Comparison of ENCODE assay signal across 26 cellular contexts in genomic region chr7:151590801-151591771, GRCh38.
DNase-seq lines count a peak whose midpoint lies in the region; ATAC-seq and TF ChIP-seq lines count a peak whose summit lies in the region.
"Had no signal": no experiment of that assay in that cellular context is flagged by ENCODE, and none has a peak within 500 bp of the region (broad histone marks: within the 10 kb centered on the region; RNA-seq: fewer than 3 reads in every experiment).

No MANE protein-coding gene starts in this region.

- peaks cover 0 to 39% of the 10 kb centered on the region in 2 donors for H3K4me1 ChIP-seq in right atrium auricular region
- H3K4me1 ChIP-seq: body of pancreas had no signal

- peaks cover 22% of the 10 kb centered on the region for H3K36me3 ChIP-seq in right atrium auricular region

- DNase-seq in Right ventricle myocardium superior, result no peak
- DNase-seq in right atrium auricular region (ENCODE audit: low spot score), result no peak
- DNase-seq in coronary artery (ENCODE audit: low spot score), result peak; percentile 52
- DNase-seq in medulla oblongata (ENCODE audit: extremely low spot score), result peak; percentile 15
- no peak for DNase-seq in islet precursor cell
- DNase-seq in D341Med (ENCODE audit: low spot score), result no peak
- DNase-seq: activated naive CD8-positive, alpha-beta T cell treated with anti-CD3 and anti-CD28 coated beads, Interleukin-2, amount 10 ng/mL, durations not matched to agents 7 days and 5 days; body of pancreas; cortex of kidney; hippocampal formation; KG1; kidney; mucosa of descending colon; MV-4-11; NCI-H187; NCI-H345; PC-9; T1000 had no signal

- TF ChIP-seq CTCF in right atrium auricular region (IDR thresholded peaks at IDR 0.05), result no peak
- TF ChIP-seq CTCF in coronary artery (IDR thresholded peaks at IDR 0.05), result no peak

- ATAC-seq in Right ventricle myocardium superior (ENCODE audit: poor library complexity) (peak; percentile 41), HG03571 (IDR thresholded peaks at IDR 0.05; ENCODE audit: unreplicated experiment) (no peak), HG03469 (IDR thresholded peaks at IDR 0.05; ENCODE audit: unreplicated experiment) (no peak)
- ATAC-seq: activated CD4-positive, CD25-positive, alpha-beta regulatory T cell treated with anti-CD3 and anti-CD28 coated beads, Interleukin-2, amount 50 U/mL, for 24 hours; body of pancreas; HCT116; sciatic nerve had no signal

- H3K4me3 ChIP-seq in right atrium auricular region, result no peak overlapping the region
- no peak overlapping the region for H3K4me3 ChIP-seq in coronary artery
- H3K4me3 ChIP-seq: body of pancreas, mucosa of descending colon, PC-9, SK-N-MC, upper lobe of left lung had no signal

- H3K9me3 ChIP-seq in right atrium auricular region, result no peaks in the 10 kb centered on the region
- H3K9me3 ChIP-seq: body of pancreas, mucosa of descending colon, upper lobe of left lung had no signal

- no peaks in the 10 kb centered on the region for H3K27me3 ChIP-seq in right atrium auricular region
- H3K27me3 ChIP-seq: body of pancreas, upper lobe of left lung had no signal

- peak overlapping the region in 1 of 2 donors; percentile 14 for H3K27ac ChIP-seq in right atrium auricular region
- no peak overlapping the region for H3K27ac ChIP-seq in coronary artery
- H3K27ac ChIP-seq: body of pancreas, C4-2B, PC-9, SK-N-MC, upper lobe of left lung had no signal

- intact Hi-C loops in Right ventricle myocardium superior (cut with DNase I), result no loop called here

Comparison
In these comparisons a context has a peak if more than half of its experiments do, and no peak if none do; other contexts are left out.
1. DNase-seq: peak in coronary artery (single experiment) and medulla oblongata (single experiment); none in Right ventricle myocardium superior (single experiment), right atrium auricular region (single experiment), islet precursor cell (single experiment) and D341Med (single experiment).